ENCODE assay signal across 8 cellular contexts in the genomic region with DNA sequence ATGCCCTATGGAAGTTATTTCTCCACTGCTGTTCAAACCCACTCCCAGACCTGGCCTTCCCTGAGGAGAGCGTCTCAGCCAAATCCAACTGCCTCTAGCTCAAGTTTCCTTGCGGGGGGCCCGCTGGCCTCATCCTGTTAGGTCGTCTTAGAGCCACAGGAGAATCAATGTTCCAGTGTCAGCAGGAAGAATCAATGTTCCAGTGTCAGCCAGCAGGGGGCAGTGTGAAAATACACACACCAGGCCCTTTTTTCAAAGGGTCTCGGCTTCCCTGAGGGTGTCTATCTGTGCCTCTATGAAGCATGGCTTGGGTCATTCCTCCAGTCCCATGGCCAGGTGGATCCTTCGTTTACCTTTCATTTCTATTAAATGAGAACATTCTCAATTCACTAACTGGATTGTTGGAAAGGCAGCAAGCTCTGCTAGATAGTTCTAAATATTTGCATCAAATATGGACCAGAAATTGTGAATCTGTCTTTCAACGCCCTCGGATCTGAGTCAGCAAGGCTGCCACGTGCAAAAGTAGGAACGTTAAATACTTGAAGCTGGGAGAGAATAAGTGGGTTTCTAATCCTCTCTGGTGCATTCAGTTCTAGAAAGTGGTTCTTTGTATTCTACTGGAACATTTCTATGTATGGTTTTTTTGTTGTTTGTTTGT. TPM values are rescaled to one million over a fixed set of nuclear protein-coding genes. Genes with fewer than 3 reads are reported as not detected.
DNase-seq lines count a peak whose midpoint lies in the region; ATAC-seq and TF ChIP-seq lines count a peak whose summit lies in the region.

No MANE protein-coding gene starts in this region.

- intact Hi-C loops in right cardiac atrium (cut with DNase I): no loop called here

- H3K4me2 ChIP-seq in GM23338: no peak overlapping the region

- H3K27ac Mint-ChIP-seq in GM23338: no peak overlapping the region

- no peaks in the 10 kb centered on the region for H3K36me3 Mint-ChIP-seq in GM23338 (ENCODE audit: low read depth)

- no peaks in the 10 kb centered on the region for H3K27me3 Mint-ChIP-seq in GM23338 (ENCODE audit: insufficient read depth, low read depth, poor library complexity)

- H4K20me1 ChIP-seq in GM23338 (replicated peaks; ENCODE audit: insufficient read depth): no peaks in the 10 kb centered on the region

- H3F3A ChIP-seq in GM23338 (replicated peaks; ENCODE audit: low read depth): no peaks in the 10 kb centered on the region

- no peaks in the 10 kb centered on the region for H3K9me2 ChIP-seq in GM23338 (ENCODE audit: insufficient read depth)

- no peaks in the 10 kb centered on the region for H3K9me3 ChIP-seq in right cardiac atrium (ENCODE audit: control insufficient read depth, low read length)

- no peak overlapping the region for H3K4me3 Mint-ChIP-seq in GM23338

- H3K4me1 ChIP-seq in GM23338 (ENCODE audit: insufficient read depth): no peaks in the 10 kb centered on the region
- H3K4me1 ChIP-seq in right cardiac atrium (ENCODE audit: control insufficient read depth, insufficient read depth, low read length): no peaks in the 10 kb centered on the region

- peak overlapping the region; percentile 1; the same call in 1 of the 2 replicates for H2AFZ ChIP-seq in GM23338

- H3K4me1 Mint-ChIP-seq in GM23338: peaks cover 3% of the 10 kb centered on the region; the same call in 2 of the 3 replicates

- ATAC-seq in GM23338 (peak; percentile 93), right cardiac atrium (peak in 1 of 2 donors; percentile 22), GM18868 (IDR thresholded peaks at IDR 0.05; ENCODE audit: unreplicated experiment) (no peak), GM18502 (IDR thresholded peaks at IDR 0.05; ENCODE audit: poor library complexity, unreplicated experiment) (no peak)

- H3K4me3 ChIP-seq in GM23338: no peak overlapping the region
- no peak overlapping the region for H3K4me3 ChIP-seq in right cardiac atrium (ENCODE audit: low read length)

- no peaks in the 10 kb centered on the region for H3K36me3 ChIP-seq in GM23338 (ENCODE audit: insufficient read depth)

- WGBS in right cardiac atrium: 26% methylated on average over 10 of the region's 10 CpGs

- no peaks in the 10 kb centered on the region for H3K9me3 Mint-ChIP-seq in GM23338

- H3K27me3 ChIP-seq in GM23338 (ENCODE audit: insufficient read depth) (no peaks in the 10 kb centered on the region), right cardiac atrium (ENCODE audit: control insufficient read depth, insufficient read depth) (no peaks in the 10 kb centered on the region)

- DNase-seq in Ammon's horn (ENCODE audit: low spot score): peak; percentile 47
- DNase-seq in GM23338 (ENCODE audit: low spot score): peak; percentile 91
- peak; percentile 23 for DNase-seq in SK-N-DZ (ENCODE audit: low spot score)
- peak in 3 of 4 experiments; percentile 40 to 58 (median 43) for DNase-seq in activated naive CD4-positive, alpha-beta T cell (lab: John Stamatoyannopoulos, UW)
- peak in 2 of 3 donors; percentile 48 to 77 for DNase-seq in right cardiac atrium
- DNase-seq in stimulated activated CD4-positive, alpha-beta T cell treated with anti-CD3 and anti-CD28 coated beads, Interleukin-1b, Interleukin-23, amount 100 ng/mL, for 48 hours: peak; percentile 64

- no peak overlapping the region for H3K27ac ChIP-seq in GM23338 (ENCODE audit: low read depth)
- H3K27ac ChIP-seq in right cardiac atrium (ENCODE audit: low read length): no peak overlapping the region

- TF ChIP-seq CTCF in GM23338 (conservative IDR thresholded peaks at IDR 0.05; ENCODE audit: low read depth in 2 of 2): peak; percentile 84 to 85

- H3K79me2 ChIP-seq in GM23338 (replicated peaks; ENCODE audit: insufficient read depth): no peaks in the 10 kb centered on the region

TF ChIP-seq in GM23338, 12 proteins besides CTCF, POLR2A, EP300 and RAD21:
- no peak for TF ChIP-seq EZH2 (IDR thresholded peaks at IDR 0.05; ENCODE audit: low read depth, unreplicated experiment)
- TF ChIP-seq, protein P1, sequence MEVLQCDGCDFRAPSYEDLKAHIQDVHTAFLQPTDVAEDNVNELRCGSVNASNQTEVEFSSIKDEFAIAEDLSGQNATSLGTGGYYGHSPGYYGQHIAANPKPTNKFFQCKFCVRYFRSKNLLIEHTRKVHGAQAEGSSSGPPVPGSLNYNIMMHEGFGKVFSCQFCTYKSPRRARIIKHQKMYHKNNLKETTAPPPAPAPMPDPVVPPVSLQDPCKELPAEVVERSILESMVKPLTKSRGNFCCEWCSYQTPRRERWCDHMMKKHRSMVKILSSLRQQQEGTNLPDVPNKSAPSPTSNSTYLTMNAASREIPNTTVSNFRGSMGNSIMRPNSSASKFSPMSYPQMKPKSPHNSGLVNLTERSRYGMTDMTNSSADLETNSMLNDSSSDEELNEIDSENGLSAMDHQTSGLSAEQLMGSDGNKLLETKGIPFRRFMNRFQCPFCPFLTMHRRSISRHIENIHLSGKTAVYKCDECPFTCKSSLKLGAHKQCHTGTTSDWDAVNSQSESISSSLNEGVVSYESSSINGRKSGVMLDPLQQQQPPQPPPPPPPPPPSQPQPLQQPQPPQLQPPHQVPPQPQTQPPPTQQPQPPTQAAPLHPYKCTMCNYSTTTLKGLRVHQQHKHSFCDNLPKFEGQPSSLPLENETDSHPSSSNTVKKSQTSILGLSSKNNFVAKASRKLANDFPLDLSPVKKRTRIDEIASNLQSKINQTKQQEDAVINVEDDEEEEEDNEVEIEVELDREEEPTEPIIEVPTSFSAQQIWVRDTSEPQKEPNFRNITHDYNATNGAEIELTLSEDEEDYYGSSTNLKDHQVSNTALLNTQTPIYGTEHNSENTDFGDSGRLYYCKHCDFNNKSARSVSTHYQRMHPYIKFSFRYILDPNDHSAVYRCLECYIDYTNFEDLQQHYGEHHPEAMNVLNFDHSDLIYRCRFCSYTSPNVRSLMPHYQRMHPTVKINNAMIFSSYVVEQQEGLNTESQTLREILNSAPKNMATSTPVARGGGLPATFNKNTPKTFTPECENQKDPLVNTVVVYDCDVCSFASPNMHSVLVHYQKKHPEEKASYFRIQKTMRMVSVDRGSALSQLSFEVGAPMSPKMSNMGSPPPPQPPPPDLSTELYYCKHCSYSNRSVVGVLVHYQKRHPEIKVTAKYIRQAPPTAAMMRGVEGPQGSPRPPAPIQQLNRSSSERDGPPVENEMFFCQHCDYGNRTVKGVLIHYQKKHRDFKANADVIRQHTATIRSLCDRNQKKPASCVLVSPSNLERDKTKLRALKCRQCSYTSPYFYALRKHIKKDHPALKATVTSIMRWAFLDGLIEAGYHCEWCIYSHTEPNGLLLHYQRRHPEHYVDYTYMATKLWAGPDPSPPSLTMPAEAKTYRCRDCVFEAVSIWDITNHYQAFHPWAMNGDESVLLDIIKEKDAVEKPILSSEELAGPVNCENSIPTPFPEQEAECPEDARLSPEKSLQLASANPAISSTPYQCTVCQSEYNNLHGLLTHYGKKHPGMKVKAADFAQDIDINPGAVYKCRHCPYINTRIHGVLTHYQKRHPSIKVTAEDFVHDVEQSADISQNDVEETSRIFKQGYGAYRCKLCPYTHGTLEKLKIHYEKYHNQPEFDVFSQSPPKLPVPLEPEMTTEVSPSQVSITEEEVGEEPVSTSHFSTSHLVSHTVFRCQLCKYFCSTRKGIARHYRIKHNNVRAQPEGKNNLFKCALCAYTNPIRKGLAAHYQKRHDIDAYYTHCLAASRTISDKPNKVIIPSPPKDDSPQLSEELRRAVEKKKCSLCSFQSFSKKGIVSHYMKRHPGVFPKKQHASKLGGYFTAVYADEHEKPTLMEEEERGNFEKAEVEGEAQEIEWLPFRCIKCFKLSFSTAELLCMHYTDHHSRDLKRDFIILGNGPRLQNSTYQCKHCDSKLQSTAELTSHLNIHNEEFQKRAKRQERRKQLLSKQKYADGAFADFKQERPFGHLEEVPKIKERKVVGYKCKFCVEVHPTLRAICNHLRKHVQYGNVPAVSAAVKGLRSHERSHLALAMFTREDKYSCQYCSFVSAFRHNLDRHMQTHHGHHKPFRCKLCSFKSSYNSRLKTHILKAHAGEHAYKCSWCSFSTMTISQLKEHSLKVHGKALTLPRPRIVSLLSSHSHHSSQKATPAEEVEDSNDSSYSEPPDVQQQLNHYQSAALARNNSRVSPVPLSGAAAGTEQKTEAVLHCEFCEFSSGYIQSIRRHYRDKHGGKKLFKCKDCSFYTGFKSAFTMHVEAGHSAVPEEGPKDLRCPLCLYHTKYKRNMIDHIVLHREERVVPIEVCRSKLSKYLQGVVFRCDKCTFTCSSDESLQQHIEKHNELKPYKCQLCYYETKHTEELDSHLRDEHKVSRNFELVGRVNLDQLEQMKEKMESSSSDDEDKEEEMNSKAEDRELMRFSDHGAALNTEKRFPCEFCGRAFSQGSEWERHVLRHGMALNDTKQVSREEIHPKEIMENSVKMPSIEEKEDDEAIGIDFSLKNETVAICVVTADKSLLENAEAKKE (CRISPR knock-in tag; IDR thresholded peaks at IDR 0.05): peak; percentile 55; the same call in 1 of the 2 replicates

RNA-seq across cellular contexts. Expression of gene PRND, which starts 19.2 kb away (rescaled TPM):
- total RNA-seq in GM23338 (2014; rRNA removed; shearing (Covaris generic)): 0.10 TPM in 1 of 2 replicates, not detected in the other
- 0.09 TPM in 1 of 2 replicates, not detected in the other for polyA plus RNA-seq in GM23338 (2016; fragmentation: Nextera tagmentation; extraction: Ambion mirVana)
- not detected in 2 replicates for polyA plus RNA-seq in SK-N-DZ (2014; cell fraction: cytosol; rRNA removed)
- not detected in 2 replicates for polyA plus RNA-seq in SK-N-DZ (2014; cell fraction: nucleus; rRNA removed)
- not detected for total RNA-seq in right cardiac atrium
- not detected for polyA plus RNA-seq in right cardiac atrium

RNA-seq across cellular contexts. Expression of gene PRNP, which starts 54.6 kb away (rescaled TPM):
- total RNA-seq in GM23338 (2014; rRNA removed; shearing (Covaris generic)): 17.9 and 18.3 TPM in 2 replicates
- polyA plus RNA-seq in GM23338 (2016; fragmentation: Nextera tagmentation; extraction: Ambion mirVana): 10.3 and 13.0 TPM in 2 replicates
- 20.4 and 23.8 TPM in 2 replicates for polyA plus RNA-seq in SK-N-DZ (2014; cell fraction: cytosol; rRNA removed)
- polyA plus RNA-seq in SK-N-DZ (2014; cell fraction: nucleus; rRNA removed): 8.6 and 9.4 TPM in 2 replicates
- 100 to 1,000 TPM; 134 to 195 (median 178) TPM for total RNA-seq in right cardiac atrium
- polyA plus RNA-seq in right cardiac atrium: 146 TPM

Comparison
In these comparisons a context has a peak if more than half of its experiments do, and no peak if none do; other contexts are left out.
1. DNase-seq: peak in every context shown above with its lines; median percentile 91 in GM23338; 64 in stimulated activated CD4-positive, alpha-beta T cell treated with anti-CD3 and anti-CD28 coated beads, Interleukin-1b, Interleukin-23, amount 100 ng/mL, for 48 hours; 62 in right cardiac atrium; 47 in Ammon's horn; 43 in activated naive CD4-positive, alpha-beta T cell; 23 in SK-N-DZ.